24 cellular contexts compared by ENCODE assay signal in genomic region chrX:29432534-29432933, GRCh38.
"Had no signal": no experiment of that assay in that cellular context is flagged by ENCODE, and none has a peak within 500 bp of the region (broad histone marks: within the 10 kb centered on the region; RNA-seq: fewer than 3 reads in every experiment).

No MANE protein-coding gene starts in this region.

- H3K27ac ChIP-seq: esophagus muscularis mucosa, left lung, psoas muscle, sigmoid colon, stomach, thyroid gland, vagina had no signal

- H3K9me3 ChIP-seq: sigmoid colon, thyroid gland, vagina had no signal

- ATAC-seq: left lung; naive thymus-derived CD8-positive, alpha-beta T cell; psoas muscle; right cardiac atrium; stimulated activated effector memory CD8-positive, alpha-beta T cell treated with anti-CD3 and anti-CD28 coated beads, Interleukin-12 subunit alpha, Interleukin-12 subunit beta, amount 100 ng/mL, for 72 hours had no signal

- DNase-seq: dorsolateral prefrontal cortex; effector CD4-positive, alpha-beta T cell; hypothalamus; immature natural killer cell; islet precursor cell; left lung; mesendoderm; naive thymus-derived CD8-positive, alpha-beta T cell; nephron progenitor cell; nucleus accumbens; posterior cingulate gyrus; psoas muscle; right cardiac atrium; sigmoid colon; stimulated activated CD4-positive, alpha-beta T cell treated with anti-CD3 and anti-CD28 coated beads, Interleukin-2, amount 100 ng/mL, for 24 hours; stimulated activated CD4-positive, alpha-beta T cell treated with anti-CD3 and anti-CD28 coated beads, Interleukin-4, amount 100 ng/mL, for 24 hours; stimulated activated naive CD4-positive, alpha-beta T cell treated with Interleukin-2 at 50 U/mL for 16 hours; stomach; thyroid gland; trophoblast cell had no signal

- H3K27me3 ChIP-seq: esophagus muscularis mucosa, left lung, sigmoid colon, stomach, thyroid gland, vagina had no signal

- FAIRE-seq: frontal cortex had no signal

- H3K4me3 ChIP-seq: dorsolateral prefrontal cortex, esophagus muscularis mucosa, left lung, psoas muscle, sigmoid colon, stomach, thyroid gland, vagina had no signal

- H3K36me3 ChIP-seq: esophagus muscularis mucosa, left lung, sigmoid colon, stomach, thyroid gland, vagina had no signal

- H3K4me1 ChIP-seq: left lung, psoas muscle, sigmoid colon, stomach, thyroid gland, vagina had no signal
